ENCODE assay signal across 9 cellular contexts in genomic region chr16:84836234-84836647, GRCh38.
A peak's percentile ranks its signal among the peaks of the same experiment; 100 is the strongest.
DNase-seq lines count a peak whose midpoint lies in the region; ATAC-seq and TF ChIP-seq lines count a peak whose summit lies in the region.
"Had no signal": no experiment of that assay in that cellular context is flagged by ENCODE, and none has a peak within 500 bp of the region (broad histone marks: within the 10 kb centered on the region; RNA-seq: fewer than 3 reads in every experiment).

No MANE protein-coding gene starts in this region.

- no peak for TF ChIP-seq CTCF in HFF-Myc (IDR thresholded peaks at IDR 0.05; ENCODE audit: low read depth, low read length, missing control alignments)
- TF ChIP-seq CTCF in choroid plexus epithelial cell (conservative IDR thresholded peaks at IDR 0.05; ENCODE audit: low read depth, low read length): no peak

- H3K27ac ChIP-seq in layer of hippocampus (ENCODE audit: low read depth, low read length): peak overlapping the region; percentile 58

- DNase-seq in HFF-Myc (ENCODE audit: extremely low read depth, low read depth): peak; percentile 96
- DNase-seq in choroid plexus epithelial cell (ENCODE audit: low read depth): peak; percentile 100
- DNase-seq in stromal cell of bone marrow (ENCODE audit: low read depth): peak; percentile 99
- DNase-seq in cerebellar nuclear complex (lab: John Stamatoyannopoulos, UW): no peak
- no peak for DNase-seq in OCI-M1 (lab: John Stamatoyannopoulos, UW)
- DNase-seq: T-helper 17 cell had no signal

- no peak overlapping the region for H3K4me3 ChIP-seq in HFF-Myc (replicated peaks; ENCODE audit: low read depth, low read length)
- H3K4me3 ChIP-seq in choroid plexus epithelial cell (ENCODE audit: low read depth, low read length): no peak overlapping the region

- H3K27me3 ChIP-seq in layer of hippocampus (ENCODE audit: control insufficient read depth, insufficient read depth, low read length): peaks cover 2% of the 10 kb centered on the region

- ATAC-seq in GM19455 (IDR thresholded peaks at IDR 0.05; ENCODE audit: unreplicated experiment) (no peak), GM21529 (IDR thresholded peaks at IDR 0.05; ENCODE audit: unreplicated experiment) (no peak)
- ATAC-seq: T-helper 17 cell had no signal

Comparison
In these comparisons a context has a peak if more than half of its experiments do, and no peak if none do; other contexts are left out.
1. DNase-seq: peak in HFF-Myc (single experiment), choroid plexus epithelial cell (single experiment) and stromal cell of bone marrow (single experiment); none in cerebellar nuclear complex (0 of 2) and OCI-M1 (single experiment).